In the genomic region with DNA sequence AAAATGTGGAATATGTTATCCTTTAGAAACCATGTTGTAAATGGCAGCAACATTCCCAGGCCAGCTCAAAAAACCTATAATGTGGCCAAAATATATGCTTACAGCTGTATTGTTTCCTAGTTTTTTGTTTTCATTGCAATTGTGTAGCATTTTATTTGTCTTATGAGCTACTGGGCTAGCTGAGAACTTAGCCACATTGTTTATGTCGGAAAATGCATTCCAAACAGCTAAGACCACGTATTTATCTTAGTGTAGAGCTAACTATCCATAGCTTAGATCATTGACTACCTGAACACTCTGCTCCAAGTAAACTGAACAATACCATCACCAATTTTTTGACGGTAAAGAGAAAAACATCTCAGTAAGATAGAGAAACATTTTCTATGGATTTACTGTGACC, we compare ENCODE assay signal across 17 cellular contexts. TPM values are rescaled to one million over a fixed set of nuclear protein-coding genes. Genes with fewer than 3 reads are reported as not detected.
DNase-seq lines count a peak whose midpoint lies in the region; ATAC-seq, FAIRE-seq and TF ChIP-seq lines count a peak whose summit lies in the region.
"Had no signal": no experiment of that assay in that cellular context is flagged by ENCODE, and none has a peak within 500 bp of the region (broad histone marks: within the 10 kb centered on the region; RNA-seq: fewer than 3 reads in every experiment).

No MANE protein-coding gene starts in this region.

- H2BK5ac ChIP-seq in mesenchymal stem cell (ENCODE audit: low read depth, low read length, poor library complexity, severe bottlenecking), result no peak overlapping the region

- WGBS in A549 (ENCODE audit: missing lambda C conversion rate), result 83% methylated on average over 3 of the region's 3 CpGs
- 47% methylated on average over 2 of the region's 3 CpGs for WGBS in mesenchymal stem cell

- H3K4me2 ChIP-seq in A549 (peak overlapping the region; percentile 14; the same call in 1 of the 3 replicates), mesenchymal stem cell (ENCODE audit: low read length, poor library complexity, severe bottlenecking) (no peak overlapping the region), MM.1S (ENCODE audit: low read depth, low read length) (no peak overlapping the region)

- peaks cover 10% of the 10 kb centered on the region; the same call in 2 of the 3 replicates for H3K4me1 ChIP-seq in A549
- H3K4me1 ChIP-seq in RWPE2 (ENCODE audit: insufficient read depth, poor library complexity, severe bottlenecking), result peaks cover 16% of the 10 kb centered on the region
- peaks cover 1% of the 10 kb centered on the region for H3K4me1 ChIP-seq in mesenchymal stem cell (ENCODE audit: control insufficient read depth, insufficient read depth, low read depth, low read length)
- no peaks in the 10 kb centered on the region for H3K4me1 ChIP-seq in MM.1S (ENCODE audit: low read length)
- H3K4me1 ChIP-seq: Caco-2 had no signal

- H3K79me2 ChIP-seq in MM.1S (ENCODE audit: low read length), result no peaks in the 10 kb centered on the region

- H4K91ac ChIP-seq in mesenchymal stem cell (ENCODE audit: low read length), result no peak overlapping the region

- TF ChIP-seq POLR2A in A549 (IDR thresholded peaks at IDR 0.05; ENCODE audit: low read length), result no peak
- no peak for TF ChIP-seq POLR2A in H54 (IDR thresholded peaks at IDR 0.05; ENCODE audit: low read depth, low read length)

- H2AK5ac ChIP-seq in mesenchymal stem cell (ENCODE audit: low read length, severe bottlenecking), result no peak overlapping the region

- TF ChIP-seq RAD21 in A549 (conservative IDR thresholded peaks at IDR 0.05 in 1 of 2, IDR thresholded peaks at IDR 0.05 in 1 of 2), result no peak

- H2BK12ac ChIP-seq in mesenchymal stem cell (ENCODE audit: low read length in 2 of 2), result no peak overlapping the region

- H3K9me2 ChIP-seq in MM.1S (replicated peaks; ENCODE audit: insufficient read depth, low read length), result no peaks in the 10 kb centered on the region

- H2BK120ac ChIP-seq in mesenchymal stem cell (ENCODE audit: low read depth, low read length), result no peak overlapping the region

- CTCF ChIA-PET in A549 (lab: Yijun Ruan, JAX), result interaction anchor here (0.8 to 1.4 kb wide), 6 partner anchors 11 to 75 kb away, joined by 3 to 4 read pairs (median 3); a partner anchor contains a TSS

- FAIRE-seq in A549 (lab: Jason Lieb, UNC) (no peak), H54 (lab: Jason Lieb, UNC) (peak; percentile 45)
- FAIRE-seq: GM12878 had no signal

- H3K9me3 ChIP-seq in A549 (no peaks in the 10 kb centered on the region), RWPE2 (ENCODE audit: severe bottlenecking) (no peaks in the 10 kb centered on the region), mesenchymal stem cell (ENCODE audit: control insufficient read depth, low read length) (no peaks in the 10 kb centered on the region), MM.1S (replicated peaks; ENCODE audit: insufficient read depth, low read length) (no peaks in the 10 kb centered on the region)
- H3K9me3 ChIP-seq: Caco-2, HAP-1 had no signal

- ATAC-seq in A549, result no peak
- ATAC-seq in RWPE2 (ENCODE audit: low read depth), result no peak
- ATAC-seq in GM19328 (IDR thresholded peaks at IDR 0.05; ENCODE audit: unreplicated experiment), result no peak
- ATAC-seq: GM12878 had no signal

- TF ChIP-seq EP300 in A549 (IDR thresholded peaks at IDR 0.05), result no peak

- DNase-seq in A549 (ENCODE audit: low read depth in 1 of 2, low spot score in 1 of 2), result no peak
- DNase-seq in H54 (ENCODE audit: insufficient read length, low spot score), result no peak
- DNase-seq in RWPE2 (ENCODE audit: low spot score), result no peak
- peak; percentile 41 for DNase-seq in mesenchymal stem cell
- no peak for DNase-seq in SKM-1 treated with dmso at 0.1 percent for 144 hours (lab: John Stamatoyannopoulos, UW; ENCODE audit: unreplicated experiment)
- DNase-seq in MM.1S, result no peak
- no peak for DNase-seq in activated CD4-positive, CD25-positive, alpha-beta regulatory T cell treated with anti-CD3 and anti-CD28 coated beads, Interleukin-2, amount 50 U/mL, for 72 hours
- DNase-seq: Caco-2; CD4-positive, alpha-beta T cell; KBM-7; NCI-H187; NCI-H524; NCI-H82 had no signal

- H3K27ac ChIP-seq in A549 (no peak overlapping the region), RWPE2 (ENCODE audit: poor library complexity, severe bottlenecking) (peak overlapping the region; percentile 46), mesenchymal stem cell (ENCODE audit: low read length, poor library complexity, severe bottlenecking) (no peak overlapping the region), MM.1S (ENCODE audit: low read length) (no peak overlapping the region)
- H3K27ac ChIP-seq: RWPE1 had no signal

- no peak overlapping the region for H3K23ac ChIP-seq in mesenchymal stem cell (ENCODE audit: low read length in 2 of 2)

- H2AFZ ChIP-seq in mesenchymal stem cell (ENCODE audit: low read depth, low read length) (no peak overlapping the region), MM.1S (ENCODE audit: low read length) (no peak overlapping the region)

- H4K8ac ChIP-seq in mesenchymal stem cell (ENCODE audit: low read length), result no peak overlapping the region

- no peak overlapping the region for H3K4ac ChIP-seq in mesenchymal stem cell (ENCODE audit: low read depth in 1 of 2, low read length in 2 of 2)

- no peak overlapping the region for H3K4me3 ChIP-seq in A549
- no peak overlapping the region for H3K4me3 ChIP-seq in RWPE2 (ENCODE audit: severe bottlenecking)
- H3K4me3 ChIP-seq in mesenchymal stem cell (ENCODE audit: insufficient read depth in 1 of 2, low read depth in 1 of 2, low read length in 2 of 2), result no peak overlapping the region
- H3K4me3 ChIP-seq in MM.1S (ENCODE audit: low read length), result no peak overlapping the region
- H3K4me3 ChIP-seq: GM12878, HAP-1 had no signal

- TF ChIP-seq CTCF in A549 (IDR thresholded peaks at IDR 0.05) (no peak), RWPE2 (IDR thresholded peaks at IDR 0.05; ENCODE audit: poor library complexity, severe bottlenecking) (no peak), MM.1S (IDR thresholded peaks at IDR 0.05; ENCODE audit: low read length) (no peak)

- no peaks in the 10 kb centered on the region for H4K20me1 ChIP-seq in MM.1S (ENCODE audit: insufficient read depth, low read length)

- no peak overlapping the region for H3K18ac ChIP-seq in mesenchymal stem cell (ENCODE audit: low read depth in 1 of 2, low read length in 2 of 2)

- H3F3A ChIP-seq in MM.1S (ENCODE audit: insufficient read depth, low read length), result no peaks in the 10 kb centered on the region

- no peaks in the 10 kb centered on the region for H3K79me1 ChIP-seq in mesenchymal stem cell (replicated peaks; ENCODE audit: low read length, poor library complexity, severe bottlenecking)

- no peaks in the 10 kb centered on the region for H3K36me3 ChIP-seq in RWPE2 (ENCODE audit: low read depth)
- no peaks in the 10 kb centered on the region for H3K36me3 ChIP-seq in mesenchymal stem cell (ENCODE audit: control insufficient read depth in 1 of 2, insufficient read depth in 2 of 2, low read depth in 1 of 2, low read length in 2 of 2)
- H3K36me3 ChIP-seq in MM.1S (replicated peaks; ENCODE audit: insufficient read depth, low read length), result no peaks in the 10 kb centered on the region
- H3K36me3 ChIP-seq: HAP-1 had no signal

- H3K9ac ChIP-seq in mesenchymal stem cell (ENCODE audit: low read length) (no peak overlapping the region), MM.1S (ENCODE audit: low read length) (no peak overlapping the region)

- POLR2A ChIA-PET in A549 (lab: Yijun Ruan, JAX), result interaction anchor here (0.6 kb wide), 1 partner anchor 89 kb away, joined by 5 read pairs; no protein-coding TSS in a partner anchor

- H3K27me3 ChIP-seq in RWPE2 (ENCODE audit: insufficient read depth, poor library complexity, severe bottlenecking) (no peaks in the 10 kb centered on the region), mesenchymal stem cell (ENCODE audit: control insufficient read depth in 1 of 2, insufficient read depth in 1 of 2, low read length in 2 of 2) (no peaks in the 10 kb centered on the region), MM.1S (replicated peaks; ENCODE audit: insufficient read depth, low read length) (no peaks in the 10 kb centered on the region)

- H3K14ac ChIP-seq in mesenchymal stem cell (ENCODE audit: low read length in 2 of 2), result no peak overlapping the region

- no peak overlapping the region for H2BK15ac ChIP-seq in mesenchymal stem cell (ENCODE audit: low read depth, poor library complexity, severe bottlenecking)

TF ChIP-seq in A549, 52 proteins besides CTCF, POLR2A, EP300 and RAD21:
- TF ChIP-seq RNF2 (IDR thresholded peaks at IDR 0.05; ENCODE audit: borderline replicate concordance, low read depth) (no peak), MYC (IDR thresholded peaks at IDR 0.05; ENCODE audit: borderline replicate concordance, low read length) (no peak), ESRRA (IDR thresholded peaks at IDR 0.05; ENCODE audit: borderline replicate concordance, low read length) (no peak), CBX2 (IDR thresholded peaks at IDR 0.05; ENCODE audit: borderline replicate concordance, low read depth) (no peak), TFCP2L1 (CRISPR knock-in tag; IDR thresholded peaks at IDR 0.05) (no peak), HOXB13 (CRISPR knock-in tag; IDR thresholded peaks at IDR 0.05; ENCODE audit: low read depth) (no peak)
- TF ChIP-seq, protein P1, sequence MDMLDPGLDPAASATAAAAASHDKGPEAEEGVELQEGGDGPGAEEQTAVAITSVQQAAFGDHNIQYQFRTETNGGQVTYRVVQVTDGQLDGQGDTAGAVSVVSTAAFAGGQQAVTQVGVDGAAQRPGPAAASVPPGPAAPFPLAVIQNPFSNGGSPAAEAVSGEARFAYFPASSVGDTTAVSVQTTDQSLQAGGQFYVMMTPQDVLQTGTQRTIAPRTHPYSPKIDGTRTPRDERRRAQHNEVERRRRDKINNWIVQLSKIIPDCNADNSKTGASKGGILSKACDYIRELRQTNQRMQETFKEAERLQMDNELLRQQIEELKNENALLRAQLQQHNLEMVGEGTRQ (IDR thresholded peaks at IDR 0.05), result no peak

RNA-seq across cellular contexts. Expression of a gene that starts 38.4 kb away (rescaled TPM):
- polyA plus RNA-seq in A549 (2011; rRNA removed) (10.4 and 13.3 TPM in 2 replicates), A549 (2017; fragmentation: RNase III; extraction: RNeasy Plus Mini Kit Qiagen cat#74134 plus additional on column Dnase treatment) (6.6 to 7.3 TPM (median 6.9 TPM) in 3 replicates)
- 3.6 and 3.7 TPM in 2 replicates for polyA plus RNA-seq in A549 (2012; cell fraction: cytosol; rRNA removed)
- polyA plus RNA-seq in A549 (2012; cell fraction: nucleus; rRNA removed), result 7.0 and 9.5 TPM in 2 replicates
- 5.3 and 5.8 TPM in 2 replicates for polyA minus RNA-seq in A549 (2011; rRNA and poly(A)+ RNA removed)
- 3.9 TPM for polyA plus RNA-seq in mesenchymal stem cell (2013, experiment 1 of 2)
- polyA plus RNA-seq in mesenchymal stem cell (2013, experiment 2 of 2), result 4.5 TPM

RNA-seq across cellular contexts. Expression of a gene that starts 47.2 kb away (rescaled TPM):
- polyA plus RNA-seq in A549 (2011; rRNA removed) (0.53 and 1.1 TPM in 2 replicates), A549 (2017; fragmentation: RNase III; extraction: RNeasy Plus Mini Kit Qiagen cat#74134 plus additional on column Dnase treatment) (2.4 to 2.9 TPM (median 2.5 TPM) in 3 replicates)
- 3.2 and 4.7 TPM in 2 replicates for polyA plus RNA-seq in A549 (2012; cell fraction: cytosol; rRNA removed)
- 7.7 and 10.3 TPM in 2 replicates for polyA plus RNA-seq in A549 (2012; cell fraction: nucleus; rRNA removed)
- 0.24 and 1.2 TPM in 2 replicates for polyA minus RNA-seq in A549 (2011; rRNA and poly(A)+ RNA removed)
- polyA plus RNA-seq in mesenchymal stem cell (2013, experiment 1 of 2), result 0.04 TPM
- polyA plus RNA-seq in mesenchymal stem cell (2013, experiment 2 of 2), result 0.08 TPM
